ENCODE assay signal across 8 cellular contexts in the genomic region with DNA sequence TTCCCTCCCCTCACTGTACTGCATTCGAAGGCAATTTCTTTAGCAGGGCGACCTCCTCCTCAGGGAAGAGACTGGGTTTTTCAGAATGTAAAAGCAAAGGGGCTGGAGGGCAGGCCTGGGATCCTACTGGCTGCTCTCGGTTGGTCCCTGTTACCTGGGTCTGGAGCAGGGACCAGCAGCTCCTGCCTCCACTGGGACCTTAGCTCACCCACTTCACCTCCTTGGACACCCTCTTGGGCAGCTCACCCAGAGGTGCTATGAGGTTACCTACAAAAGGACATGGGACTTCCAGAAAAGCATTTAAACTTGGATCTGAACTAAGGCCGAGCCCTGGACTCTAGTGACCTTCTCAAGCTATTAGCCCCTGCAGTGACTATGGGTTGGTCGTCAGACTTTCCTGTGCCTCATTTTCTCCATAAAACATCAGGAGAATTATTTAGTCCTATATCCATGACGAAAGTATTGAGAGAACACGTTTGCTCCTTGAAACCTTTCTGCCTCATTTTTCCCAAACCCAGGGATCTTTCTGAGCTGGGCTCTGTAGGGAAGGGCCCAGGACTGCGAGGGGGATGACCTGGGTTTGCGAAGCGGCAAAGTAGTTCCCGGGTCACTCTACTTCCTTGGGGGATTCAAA.
DNase-seq lines count a peak whose midpoint lies in the region; ATAC-seq and TF ChIP-seq lines count a peak whose summit lies in the region.

No MANE protein-coding gene starts in this region.

- no peak overlapping the region for H3K27ac ChIP-seq in BLaER1
- no peak overlapping the region for H3K27ac ChIP-seq in HUES48 (ENCODE audit: low read depth, low read length)
- H3K27ac ChIP-seq in dorsolateral prefrontal cortex = no peak overlapping the region
- no peak overlapping the region for H3K27ac ChIP-seq in neural cell (ENCODE audit: low read length)
- H3K27ac ChIP-seq in RWPE1 = no peak overlapping the region

- TF ChIP-seq RAD21 in neural cell (conservative IDR thresholded peaks at IDR 0.05) = no peak

- POLR2A ChIA-PET in RWPE1 (lab: Yijun Ruan, JAX; ENCODE audit: low non-redundant PET) = no interaction called here

- H3F3A ChIP-seq in neural cell (ENCODE audit: insufficient read depth, low read length, poor library complexity, severe bottlenecking) = no peaks in the 10 kb centered on the region

- peak overlapping the region; percentile 69 for H3K4me3 ChIP-seq in BLaER1
- peak overlapping the region; percentile 60 for H3K4me3 ChIP-seq in HUES48 (ENCODE audit: low read depth, low read length)
- H3K4me3 ChIP-seq in dorsolateral prefrontal cortex = peak overlapping the region in 51 of 59 donors; percentile 4 to 65 (median 46)
- H3K4me3 ChIP-seq in neural cell (ENCODE audit: low read length) = peak overlapping the region; percentile 72

- peaks cover 66% of the 10 kb centered on the region for H3K79me2 ChIP-seq in neural cell (replicated peaks; ENCODE audit: insufficient read depth, low read length)

- H4K20me1 ChIP-seq in BLaER1 (peaks cover 57% of the 10 kb centered on the region), neural cell (ENCODE audit: insufficient read depth) (no peaks in the 10 kb centered on the region)

- peak overlapping the region; percentile 45 for H2AFZ ChIP-seq in neural cell (ENCODE audit: low read depth, low read length)

- peak in 1 of 10 donors; percentile 22 for DNase-seq in dorsolateral prefrontal cortex
- DNase-seq in RWPE1 (ENCODE audit: low spot score) = no peak
- DNase-seq in NCI-H1694 (lab: John Stamatoyannopoulos, UW) = no peak
- no peak for DNase-seq in superior temporal gyrus (ENCODE audit: extremely low spot score)

- TF ChIP-seq CTCF in dorsolateral prefrontal cortex (IDR thresholded peaks at IDR 0.05 in 54 of 56, conservative IDR thresholded peaks at IDR 0.05 in 2 of 56; ENCODE audit: low read depth in 1 of 56, partially characterized antibody in 56 of 56) = no peak
- TF ChIP-seq CTCF in neural cell (IDR thresholded peaks at IDR 0.05; ENCODE audit: poor library complexity, severe bottlenecking) = no peak
- no peak for TF ChIP-seq CTCF in RWPE1 (conservative IDR thresholded peaks at IDR 0.05; ENCODE audit: low read depth)

- H3K36me3 ChIP-seq in BLaER1 (no peaks in the 10 kb centered on the region), HUES48 (ENCODE audit: control insufficient read depth, insufficient read depth, low read length) (no peaks in the 10 kb centered on the region), neural cell (ENCODE audit: insufficient read depth, low read length) (no peaks in the 10 kb centered on the region)

- H3K27me3 ChIP-seq in BLaER1 (peaks cover 72% of the 10 kb centered on the region), HUES48 (ENCODE audit: control insufficient read depth, insufficient read depth, low read length) (peaks cover 87% of the 10 kb centered on the region), dorsolateral prefrontal cortex (peaks cover 0 to 73% (median 28%) of the 10 kb centered on the region in 45 donors), neural cell (ENCODE audit: insufficient read depth, low read depth, low read length) (no peaks in the 10 kb centered on the region)

- H3K4me1 ChIP-seq in BLaER1 (peaks cover 68% of the 10 kb centered on the region), HUES48 (ENCODE audit: control insufficient read depth, insufficient read depth, low read length) (peaks cover under 1% of the 10 kb centered on the region; the same call in 1 of the 2 replicates)

- no peak for TF ChIP-seq EP300 in neural cell (conservative IDR thresholded peaks at IDR 0.05; ENCODE audit: poor library complexity, severe bottlenecking)

- CTCF ChIA-PET in RWPE1 (lab: Yijun Ruan, JAX) = interaction anchor here (0.6 kb wide), 2 partner anchors 10 to 211 kb away, joined by 3 read pairs; no protein-coding TSS in a partner anchor

- H3K4me2 ChIP-seq in BLaER1 (peak overlapping the region; percentile 94), neural cell (ENCODE audit: low read length) (peak overlapping the region; percentile 1)

- no peaks in the 10 kb centered on the region for H3K9me2 ChIP-seq in neural cell (ENCODE audit: insufficient read depth, low read length)

- H3K9ac ChIP-seq in BLaER1 = no peak overlapping the region
- no peak overlapping the region for H3K9ac ChIP-seq in HUES48 (ENCODE audit: low read depth, low read length)
- H3K9ac ChIP-seq in neural cell (ENCODE audit: low read length) = peak overlapping the region; percentile 65

- ATAC-seq in GM18858 (IDR thresholded peaks at IDR 0.05; ENCODE audit: unreplicated experiment) = no peak

- no peaks in the 10 kb centered on the region for H3K9me3 ChIP-seq in BLaER1
- H3K9me3 ChIP-seq in HUES48 (ENCODE audit: control insufficient read depth, insufficient read depth, low read length) = no peaks in the 10 kb centered on the region
- no peaks in the 10 kb centered on the region for H3K9me3 ChIP-seq in neural cell (ENCODE audit: low read length)

- intact Hi-C loops in dorsolateral prefrontal cortex (cut with DNase I) = no loop called here

TF ChIP-seq in neural cell, 6 proteins besides CTCF, POLR2A, EP300 and RAD21:
- no peak for TF ChIP-seq EZH2 (IDR thresholded peaks at IDR 0.05; ENCODE audit: borderline replicate concordance, insufficient read depth, low read length, poor library complexity, severe bottlenecking)
- no peak for TF ChIP-seq POLR2AphosphoS5 (IDR thresholded peaks at IDR 0.05)
- TF ChIP-seq REST (IDR thresholded peaks at IDR 0.05; ENCODE audit: borderline replicate concordance) = no peak
- TF ChIP-seq MXI1 (conservative IDR thresholded peaks at IDR 0.05; ENCODE audit: poor library complexity, severe bottlenecking) = no peak
- TF ChIP-seq SMC3 (conservative IDR thresholded peaks at IDR 0.05; ENCODE audit: poor library complexity) = no peak
- TF ChIP-seq TAF1 (IDR thresholded peaks at IDR 0.05; ENCODE audit: low read depth) = no peak
TF ChIP-seq in neural cell: peak in this region for 0.
